Comparison of ENCODE assay signal across 10 cellular contexts in the genomic region with DNA sequence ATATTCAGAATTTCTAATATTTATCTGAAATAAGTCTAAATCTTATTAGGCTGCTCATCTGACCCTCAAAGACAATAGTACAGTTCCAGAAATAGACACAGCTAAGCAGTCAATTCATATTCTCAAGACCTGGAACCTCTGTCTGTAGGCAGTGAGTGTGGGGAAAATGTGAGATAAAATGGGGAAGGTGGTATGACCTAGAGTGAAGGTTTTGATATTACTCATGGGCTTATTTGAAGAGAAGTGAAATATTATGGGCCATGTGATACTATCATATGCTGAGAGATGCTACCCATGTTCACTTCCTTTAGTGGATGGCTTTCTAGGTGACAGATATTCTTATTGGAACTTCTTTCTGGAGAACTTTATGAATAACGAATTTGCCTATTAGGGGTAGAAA. TPM values are rescaled to one million over a fixed set of nuclear protein-coding genes. Genes with fewer than 3 reads are reported as not detected.
DNase-seq lines count a peak whose midpoint lies in the region; ATAC-seq, FAIRE-seq and TF ChIP-seq lines count a peak whose summit lies in the region.
"Had no signal": no experiment of that assay in that cellular context is flagged by ENCODE, and none has a peak within 500 bp of the region (broad histone marks: within the 10 kb centered on the region; RNA-seq: fewer than 3 reads in every experiment).

No MANE protein-coding gene starts in this region.

- H3K27me3 Mint-ChIP-seq in activated naive CD8-positive, alpha-beta T cell treated with anti-CD3 and anti-CD28 coated beads for 36 hours: no peaks in the 10 kb centered on the region

- peak overlapping the region; percentile 94 for H3K27ac Mint-ChIP-seq in activated naive CD8-positive, alpha-beta T cell treated with anti-CD3 and anti-CD28 coated beads for 36 hours

- H3K4me3 Mint-ChIP-seq in activated naive CD8-positive, alpha-beta T cell treated with anti-CD3 and anti-CD28 coated beads for 36 hours: peak overlapping the region; percentile 49

- DNase-seq in activated naive CD8-positive, alpha-beta T cell treated with anti-CD3 and anti-CD28 coated beads for 36 hours: no peak
- DNase-seq in dedifferentiated amniotic fluid mesenchymal stem cell (ENCODE audit: extremely low spot score) (no peak), NOMO-1 treated with DMSO at 0.1 percent for 48 hours (lab: John Stamatoyannopoulos, UW; ENCODE audit: unreplicated experiment) (no peak), HPDE6-E6E7 (ENCODE audit: extremely low spot score) (no peak), H54 (ENCODE audit: insufficient read length, low spot score) (no peak)
- DNase-seq: foreskin fibroblast, NCI-H446 had no signal

- peak; percentile 72 for ATAC-seq in GM18498 (IDR thresholded peaks at IDR 0.05; ENCODE audit: unreplicated experiment)
- peak; percentile 85 for ATAC-seq in GM19468 (IDR thresholded peaks at IDR 0.05; ENCODE audit: extremely low read depth, unreplicated experiment)
- peak; percentile 76 for ATAC-seq in HG03196 (IDR thresholded peaks at IDR 0.05; ENCODE audit: unreplicated experiment)

- peaks cover 93% of the 10 kb centered on the region for H3K4me1 Mint-ChIP-seq in activated naive CD8-positive, alpha-beta T cell treated with anti-CD3 and anti-CD28 coated beads for 36 hours

- H3K36me3 Mint-ChIP-seq in activated naive CD8-positive, alpha-beta T cell treated with anti-CD3 and anti-CD28 coated beads for 36 hours: peaks cover 61% of the 10 kb centered on the region

- H3K9me3 Mint-ChIP-seq in activated naive CD8-positive, alpha-beta T cell treated with anti-CD3 and anti-CD28 coated beads for 36 hours: peaks cover 2% of the 10 kb centered on the region

- FAIRE-seq in H54 (lab: Jason Lieb, UNC): no peak

- TF ChIP-seq POLR2A in H54 (IDR thresholded peaks at IDR 0.05; ENCODE audit: low read depth, low read length): no peak

RNA-seq across cellular contexts. Expression of gene TGFBR2, which starts 33.5 kb away (rescaled TPM):
- total RNA-seq in activated naive CD8-positive, alpha-beta T cell treated with anti-CD3 and anti-CD28 coated beads for 36 hours: 10 to 100 TPM; 64.1 to 65.1 TPM
